In genomic region chr12:63766498-63766897, GRCh38 we compare ENCODE assay signal across 20 cellular contexts. TPM values are rescaled to one million over a fixed set of nuclear protein-coding genes. Genes with fewer than 3 reads are reported as not detected.
A peak's percentile ranks its signal among the peaks of the same experiment; 100 is the strongest.
DNase-seq lines count a peak whose midpoint lies in the region; ATAC-seq and TF ChIP-seq lines count a peak whose summit lies in the region.
"Had no signal": no experiment of that assay in that cellular context is flagged by ENCODE, and none has a peak within 500 bp of the region (broad histone marks: within the 10 kb centered on the region; RNA-seq: fewer than 3 reads in every experiment).

No MANE protein-coding gene starts in this region.

- no peak overlapping the region for H3K4me3 ChIP-seq in cardiac muscle cell
- H3K4me3 ChIP-seq in astrocyte of the spinal cord (ENCODE audit: low read depth, low read length) = no peak overlapping the region
- H3K4me3 ChIP-seq in prostate gland = no peak overlapping the region
- H3K4me3 ChIP-seq: ovary had no signal

- no peak overlapping the region for H3K27ac Mint-ChIP-seq in osteocyte (ENCODE audit: unreplicated experiment)
- H3K27ac Mint-ChIP-seq: activated naive CD8-positive, alpha-beta T cell; T-helper 2 cell treated with Interferon-gamma antibody and Interleukin-4, amounts not matched to agents 5 μg/mL and 100 μg/mL, for 36 hours had no signal

- ATAC-seq in Right ventricle myocardium inferior = no peak

- DNase-seq in cardiac muscle cell (ENCODE audit: low read depth in 1 of 2, low spot score in 1 of 2) (no peak), Right ventricle myocardium inferior (ENCODE audit: missing footprints) (no peak), astrocyte of the spinal cord (ENCODE audit: low read depth, low spot score) (no peak), osteocyte (ENCODE audit: extremely low spot score, unreplicated experiment) (no peak), NCI-H2081 treated with DMSO at 0.1 percent for 48 hours (lab: John Stamatoyannopoulos, UW) (no peak), SIG-M5 (lab: John Stamatoyannopoulos, UW) (no peak), prostate gland (ENCODE audit: low spot score) (no peak)
- DNase-seq: activated CD4-positive, alpha-beta T cell treated with anti-CD3 and anti-CD28 coated beads for 48 hours; activated T-cell treated with anti-CD3 and anti-CD28 coated beads, Interleukin-2, amount 50 U/mL, for 1 hour; H7; islet precursor cell; NCI-H1694; NCI-H526; ovary; small intestine; stimulated activated naive CD4-positive, alpha-beta T cell had no signal

- no peaks in the 10 kb centered on the region for H3K36me3 Mint-ChIP-seq in osteocyte (ENCODE audit: unreplicated experiment)

- H3K27me3 Mint-ChIP-seq in osteocyte (ENCODE audit: unreplicated experiment) = peaks cover 5% of the 10 kb centered on the region

- in situ Hi-C loops in astrocyte of the spinal cord (cut with HindIII; ENCODE audit: low sequenced_read_pairs) = no loop called here

- H3K36me3 ChIP-seq in cardiac muscle cell = no peaks in the 10 kb centered on the region
- no peaks in the 10 kb centered on the region for H3K36me3 ChIP-seq in prostate gland
- H3K36me3 ChIP-seq: ovary had no signal

- WGBS in prostate gland = 76% methylated on average over 1 of the region's 1 CpG

- no peak overlapping the region for H3K4me3 Mint-ChIP-seq in osteocyte (ENCODE audit: unreplicated experiment)
- H3K4me3 Mint-ChIP-seq: activated naive CD8-positive, alpha-beta T cell; central memory CD8-positive, alpha-beta T cell; T-helper 2 cell treated with Interferon-gamma antibody and Interleukin-4, amounts not matched to agents 5 μg/mL and 100 μg/mL, for 36 hours had no signal

- peak; percentile 20 for TF ChIP-seq CTCF in cardiac muscle cell (IDR thresholded peaks at IDR 0.05; ENCODE audit: low read depth, low read length)
- peak; percentile 61 for TF ChIP-seq CTCF in LNCAP (IDR thresholded peaks at IDR 0.05)
- TF ChIP-seq CTCF in astrocyte of the spinal cord (IDR thresholded peaks at IDR 0.05; ENCODE audit: low read depth, low read length) = peak; percentile 29
- peak; percentile 55 for TF ChIP-seq CTCF in osteocyte (IDR thresholded peaks at IDR 0.05)
- no peak for TF ChIP-seq CTCF in prostate gland (IDR thresholded peaks at IDR 0.05)

- no peak overlapping the region for H3K27ac ChIP-seq in cardiac muscle cell
- no peak overlapping the region for H3K27ac ChIP-seq in prostate gland
- H3K27ac ChIP-seq: ovary had no signal

- no peaks in the 10 kb centered on the region for H3K27me3 ChIP-seq in cardiac muscle cell
- no peaks in the 10 kb centered on the region for H3K27me3 ChIP-seq in prostate gland (replicated peaks; ENCODE audit: insufficient read depth)
- H3K27me3 ChIP-seq: ovary had no signal

- no peaks in the 10 kb centered on the region for H3K9me3 ChIP-seq in cardiac muscle cell (ENCODE audit: low read depth)
- no peaks in the 10 kb centered on the region for H3K9me3 ChIP-seq in prostate gland
- H3K9me3 ChIP-seq: ovary had no signal

- H3K9me3 Mint-ChIP-seq in osteocyte (ENCODE audit: unreplicated experiment) = peaks cover 8% of the 10 kb centered on the region

- intact Hi-C loops in Right ventricle myocardium inferior (cut with DNase I) = no loop called here
- intact Hi-C loops in prostate gland (cut with DNase I) = no loop called here

- H3K4me1 Mint-ChIP-seq in osteocyte (ENCODE audit: unreplicated experiment) = no peaks in the 10 kb centered on the region
- H3K4me1 Mint-ChIP-seq: central memory CD8-positive, alpha-beta T cell had no signal

- TF ChIP-seq POLR2A in prostate gland (IDR thresholded peaks at IDR 0.05) = no peak

- H3K4me1 ChIP-seq in cardiac muscle cell (ENCODE audit: low read depth) (no peaks in the 10 kb centered on the region), prostate gland (replicated peaks) (no peaks in the 10 kb centered on the region)

RNA-seq across cellular contexts. Expression of gene RXYLT1, which starts 13.2 kb away (rescaled TPM):
- 13.8 and 30.8 TPM in 2 replicates for total RNA-seq in cardiac muscle cell
- polyA plus RNA-seq in cardiac muscle cell = 20.3 and 24.1 TPM in 2 replicates
- 13.9 TPM for total RNA-seq in Right ventricle myocardium inferior
- 18.6 and 22.2 TPM in 2 replicates for total RNA-seq in osteocyte
- total RNA-seq in prostate gland = 10 to 100 TPM; 23.7 to 32.9 TPM

Comparison
In these comparisons a context has a peak if more than half of its experiments do, and no peak if none do; other contexts are left out.
1. CTCF ChIP-seq: peak in cardiac muscle cell (single experiment), LNCAP (single experiment), astrocyte of the spinal cord (single experiment) and osteocyte (single experiment); none in prostate gland (0 of 4).